8 cellular contexts compared by ENCODE assay signal in genomic region chr2:68251855-68252406, GRCh38. TPM values are rescaled to one million over a fixed set of nuclear protein-coding genes. Genes with fewer than 3 reads are reported as not detected.
DNase-seq lines count a peak whose midpoint lies in the region; ATAC-seq, FAIRE-seq and TF ChIP-seq lines count a peak whose summit lies in the region.

No MANE protein-coding gene starts in this region.

- no peaks in the 10 kb centered on the region for H3K27me3 ChIP-seq in CD8-positive, alpha-beta memory T cell (ENCODE audit: insufficient read depth, low read length, poor library complexity, severe bottlenecking)
- H3K27me3 ChIP-seq in pancreas (no peaks in the 10 kb centered on the region), upper lobe of right lung (no peaks in the 10 kb centered on the region)

- H3K4me1 ChIP-seq in CD8-positive, alpha-beta memory T cell (ENCODE audit: insufficient read depth, low read length), result peaks cover 45% of the 10 kb centered on the region
- H3K4me1 ChIP-seq in pancreas, result peaks cover 17 to 32% (median 23%) of the 10 kb centered on the region in 3 donors
- H3K4me1 ChIP-seq in upper lobe of right lung, result peaks cover 50% of the 10 kb centered on the region

- peak; percentile 6 for ATAC-seq in GM21447 (IDR thresholded peaks at IDR 0.05; ENCODE audit: unreplicated experiment)
- ATAC-seq in pancreas, result peak in 3 of 4 donors; percentile 3 to 4 (median 3)
- peak; percentile 1 for ATAC-seq in upper lobe of right lung

- peaks cover 0 to 9% of the 10 kb centered on the region in 2 donors for H3K27me3 Mint-ChIP-seq in CD8-positive, alpha-beta memory T cell

- POLR2A ChIA-PET in CD8-positive, alpha-beta memory T cell (lab: Charles Lee), result interaction anchor here (0.5 to 2.8 kb wide), 5 partner anchors 14 to 264 kb away, joined by 3 to 21 read pairs (median 3); partner anchors contain the start of gene PNO1

- FAIRE-seq in pancreas (lab: Jason Lieb, UNC), result no peak

- peak overlapping the region; percentile 87 for H3K27ac ChIP-seq in CD8-positive, alpha-beta memory T cell (ENCODE audit: low read depth, low read length)
- H3K27ac ChIP-seq in pancreas (peak overlapping the region; percentile 83 to 96 (median 94)), upper lobe of right lung (peak overlapping the region; percentile 97)

- peak; percentile 30 to 68 (median 41) for DNase-seq in CD8-positive, alpha-beta memory T cell
- DNase-seq in LNCaP clone FGC (ENCODE audit: low read depth), result no peak
- peak; percentile 28 for DNase-seq in activated T-helper 1 cell treated with Interleukin-2 at 50 U/mL for 16 hours (ENCODE audit: low read depth)
- DNase-seq in fibroblast of the aortic adventitia (ENCODE audit: low read depth), result no peak
- DNase-seq in pancreas, result peak; percentile 37 to 82 (median 58)
- DNase-seq in upper lobe of right lung, result peak; percentile 75
- DNase-seq in Ammon's horn (ENCODE audit: low spot score), result no peak

- H3K27ac Mint-ChIP-seq in CD8-positive, alpha-beta memory T cell, result peak overlapping the region in 7 of 8 donors; percentile 90 to 97 (median 94)

- H3K4me3 Mint-ChIP-seq in CD8-positive, alpha-beta memory T cell, result peak overlapping the region; percentile 89 to 99 (median 97)

- CTCF ChIA-PET in CD8-positive, alpha-beta memory T cell (lab: Charles Lee), result interaction anchor here (1.0 to 2.8 kb wide), 5 partner anchors 45 to 99 kb away, joined by 4 to 16 read pairs (median 4); a partner anchor contains a TSS

- WGBS in pancreas, 2 donors, result 1% methylated on average over 58 to 78 of the region's 78 CpGs

- H3K9me3 ChIP-seq in CD8-positive, alpha-beta memory T cell (ENCODE audit: low read length), result no peaks in the 10 kb centered on the region
- H3K9me3 ChIP-seq in pancreas (no peaks in the 10 kb centered on the region), upper lobe of right lung (no peaks in the 10 kb centered on the region)

- H3K36me3 Mint-ChIP-seq in CD8-positive, alpha-beta memory T cell, result peaks cover 0 to 22% (median 0%) of the 10 kb centered on the region in 3 donors

- H3K4me1 Mint-ChIP-seq in CD8-positive, alpha-beta memory T cell, result peaks cover 29 to 40% (median 36%) of the 10 kb centered on the region in 3 donors

- no peak overlapping the region for H3K4me3 ChIP-seq in CD8-positive, alpha-beta memory T cell (ENCODE audit: low read length)
- H3K4me3 ChIP-seq in LNCaP clone FGC (ENCODE audit: low read depth, low read length) (peak overlapping the region; percentile 78), fibroblast of the aortic adventitia (ENCODE audit: low read depth, low read length) (peak overlapping the region; percentile 85), pancreas (peak overlapping the region; percentile 62 to 83 (median 72)), upper lobe of right lung (peak overlapping the region; percentile 89)

- no peaks in the 10 kb centered on the region for H3K36me3 ChIP-seq in CD8-positive, alpha-beta memory T cell (ENCODE audit: insufficient read depth, low read length)
- H3K36me3 ChIP-seq in pancreas (no peaks in the 10 kb centered on the region), upper lobe of right lung (no peaks in the 10 kb centered on the region)

- H3K9me3 Mint-ChIP-seq in CD8-positive, alpha-beta memory T cell, result no peaks in the 10 kb centered on the region

- intact Hi-C loops in pancreas (cut with DNase I), result no loop called here
- intact Hi-C loops in upper lobe of right lung (cut with DNase I), result no loop called here

- no peak for TF ChIP-seq CTCF in LNCaP clone FGC (IDR thresholded peaks at IDR 0.05; ENCODE audit: control insufficient read depth, extremely low read depth, insufficient read depth)
- no peak for TF ChIP-seq CTCF in fibroblast of the aortic adventitia (IDR thresholded peaks at IDR 0.05; ENCODE audit: insufficient read depth, low read length)
- no peak for TF ChIP-seq CTCF in pancreas (IDR thresholded peaks at IDR 0.05)
- no peak for TF ChIP-seq CTCF in upper lobe of right lung (IDR thresholded peaks at IDR 0.05)

RNA-seq across cellular contexts. Expression of gene PPP3R1, which starts 0.4 kb away (rescaled TPM):
- 10 to 100 TPM; 85.0 to 86.1 TPM for total RNA-seq in CD8-positive, alpha-beta memory T cell
- 4.2 TPM for polyA plus RNA-seq in CD8-positive, alpha-beta memory T cell
- total RNA-seq in fibroblast of the aortic adventitia (ENCODE audit: low replicate concordance), result 10.6 and 38.6 TPM in 2 replicates
- total RNA-seq in pancreas, result 10 to 100 TPM; 15.5 to 27.4 (median 23.4) TPM
- 10 to 100 TPM in 1 of 2 donors, 1 to 10 TPM in 1; 6.1 to 12.4 TPM for polyA plus RNA-seq in pancreas
- 59.2 TPM for total RNA-seq in upper lobe of right lung

Comparison
In these comparisons a context has a peak if more than half of its experiments do, and no peak if none do; other contexts are left out.
1. DNase-seq: peak in CD8-positive, alpha-beta memory T cell (5 of 5), activated T-helper 1 cell treated with Interleukin-2 at 50 U/mL for 16 hours (single experiment), pancreas (6 of 6) and upper lobe of right lung (single experiment); none in LNCaP clone FGC (single experiment), fibroblast of the aortic adventitia (single experiment) and Ammon's horn (single experiment).
2. Peak in every context shown above with its lines, with median percentiles within 50 percentile points of each other: H3K27ac ChIP-seq and ATAC-seq.